Comparison of ENCODE assay signal across 34 cellular contexts in the genomic region with DNA sequence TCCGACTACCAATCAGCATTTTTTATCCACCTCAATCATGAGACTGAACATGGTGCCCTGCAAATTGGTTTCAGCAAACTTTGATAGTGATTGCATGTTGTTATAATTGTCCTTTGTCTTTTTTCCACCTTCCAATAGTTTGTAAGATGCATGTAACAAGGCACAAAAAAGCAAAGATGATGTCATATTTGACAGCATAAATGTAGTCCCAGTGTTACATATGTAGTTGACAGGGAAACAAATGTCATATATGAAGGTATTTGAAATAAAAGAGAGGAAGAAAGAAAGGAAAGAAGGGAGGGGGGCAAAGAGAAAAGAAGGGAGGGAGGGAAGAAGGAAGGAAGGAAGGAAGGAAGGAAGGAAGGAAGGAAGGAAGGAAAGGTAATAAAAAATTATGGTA.
"Had no signal": no experiment of that assay in that cellular context is flagged by ENCODE, and none has a peak within 500 bp of the region (broad histone marks: within the 10 kb centered on the region; RNA-seq: fewer than 3 reads in every experiment).

No MANE protein-coding gene starts in this region.

- H3K4me3 ChIP-seq: adrenal gland, ascending aorta, body of pancreas, breast epithelium, cardiac muscle cell had no signal

- H3K36me3 ChIP-seq: adrenal gland, ascending aorta, brain microvascular endothelial cell, breast epithelium, cardiac muscle cell had no signal

- FAIRE-seq: astrocyte, bronchial epithelial cell had no signal

- DNase-seq: activated effector memory CD4-positive, alpha-beta T cell treated with anti-CD3 and anti-CD28 coated beads, Interleukin-2, amount 50 U/mL, for 16 hours; activated effector memory CD4-positive, alpha-beta T cell treated with Interleukin-2 at 50 U/mL for 16 hours; activated gamma-delta T cell; activated gamma-delta T cell treated with Interleukin-2 at 50 U/mL for 16 hours; activated naive CD4-positive, alpha-beta T cell; activated naive CD4-positive, alpha-beta T cell treated with anti-CD3 and anti-CD28 coated beads for 36 hours; activated naive CD4-positive, alpha-beta T cell treated with anti-CD3 and anti-CD28 coated beads, Interleukin-2, amount 10 ng/mL, durations not matched to agents 7 days and 5 days; activated naive CD4-positive, alpha-beta T cell treated with anti-CD3 and anti-CD28 coated beads, Interleukin-2, amount 50 U/mL, for 16 hours; activated naive CD4-positive, alpha-beta T cell treated with Interleukin-2 at 50 U/mL for 16 hours; activated naive CD8-positive, alpha-beta T cell treated with anti-CD3 and anti-CD28 coated beads for 36 hours; activated naive CD8-positive, alpha-beta T cell treated with anti-CD3 and anti-CD28 coated beads, Interleukin-2, amount 10 ng/mL, durations not matched to agents 7 days and 5 days; activated naive CD8-positive, alpha-beta T cell treated with anti-CD3 and anti-CD28 coated beads, Interleukin-2, amount 50 U/mL, for 24 hours; activated T-cell treated with anti-CD3 and anti-CD28 coated beads, Interleukin-2, amount 50 U/mL, for 1 hour; activated T-cell treated with anti-CD3 and anti-CD28 coated beads, Interleukin-2, amount 50 U/mL, for 24 hours; activated T-cell treated with anti-CD3 and anti-CD28 coated beads, Interleukin-2, amount 50 U/mL, for 4 hours; activated T-cell treated with anti-CD3 and anti-CD28 coated beads, Interleukin-2, amount 50 U/mL, for 48 hours; activated T-cell treated with anti-CD3 and anti-CD28 coated beads, Interleukin-2, amount 50 U/mL, for 72 hours; adrenal gland; amniotic stem cell; amygdala; anterior cingulate cortex; aorta; body of pancreas; brain microvascular endothelial cell; caudate nucleus; central memory CD4-positive, alpha-beta T cell; cerebellar nuclear complex had no signal

- H3K9me3 ChIP-seq: adrenal gland, ascending aorta, body of pancreas, breast epithelium had no signal

- H3K27me3 ChIP-seq: adrenal gland, ascending aorta, body of pancreas, brain microvascular endothelial cell, breast epithelium, cardiac muscle cell had no signal

- H3K27ac ChIP-seq: adrenal gland, ascending aorta, body of pancreas, brain microvascular endothelial cell, breast epithelium, cardiac muscle cell had no signal

- ATAC-seq: activated naive CD4-positive, alpha-beta T cell treated with anti-CD3 and anti-CD28 coated beads, Interleukin-2, amount 50 U/mL, for 72 hours; activated naive CD8-positive, alpha-beta T cell treated with anti-CD3 and anti-CD28 coated beads, Interleukin-2, amount 50 U/mL, for 24 hours; activated T-cell treated with anti-CD3 and anti-CD28 coated beads, Interleukin-2, amount 50 U/mL, for 4 hours; activated T-cell treated with anti-CD3 and anti-CD28 coated beads, Interleukin-2, amount 50 U/mL, for 72 hours; activated T-helper 17 cell treated with anti-CD3 and anti-CD28 coated beads, Interleukin-2, amount 50 U/mL, for 72 hours; body of pancreas had no signal

- H3K4me1 ChIP-seq: adrenal gland, ascending aorta, body of pancreas, breast epithelium had no signal
